1 cellular context compared by ENCODE assay signal in the genomic region with DNA sequence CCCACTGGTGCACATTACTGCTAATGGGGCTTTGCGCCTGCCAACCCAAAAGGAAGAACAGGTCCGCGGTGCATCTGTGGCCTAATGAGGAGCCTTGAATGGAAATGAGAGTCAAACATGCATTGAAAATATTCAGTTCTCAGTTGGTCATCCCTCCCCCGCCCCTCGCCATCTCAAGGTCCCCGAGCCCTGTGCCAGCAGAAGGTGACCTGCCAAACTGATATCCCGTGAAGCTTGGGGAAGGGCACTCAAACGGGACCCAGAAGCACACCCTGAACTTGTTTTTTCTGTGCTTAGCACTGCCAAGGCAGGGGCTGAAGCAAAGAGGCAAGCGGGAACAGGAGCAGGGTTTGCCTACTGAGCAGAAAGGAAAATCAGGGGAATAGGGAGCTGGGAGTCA.
TF ChIP-seq lines count a peak whose summit lies in the region.

No MANE protein-coding gene starts in this region.

TF ChIP-seq in GM23338, 12 proteins besides CTCF, POLR2A, EP300 and RAD21 (continued from another document):
- TF ChIP-seq, protein P1, sequence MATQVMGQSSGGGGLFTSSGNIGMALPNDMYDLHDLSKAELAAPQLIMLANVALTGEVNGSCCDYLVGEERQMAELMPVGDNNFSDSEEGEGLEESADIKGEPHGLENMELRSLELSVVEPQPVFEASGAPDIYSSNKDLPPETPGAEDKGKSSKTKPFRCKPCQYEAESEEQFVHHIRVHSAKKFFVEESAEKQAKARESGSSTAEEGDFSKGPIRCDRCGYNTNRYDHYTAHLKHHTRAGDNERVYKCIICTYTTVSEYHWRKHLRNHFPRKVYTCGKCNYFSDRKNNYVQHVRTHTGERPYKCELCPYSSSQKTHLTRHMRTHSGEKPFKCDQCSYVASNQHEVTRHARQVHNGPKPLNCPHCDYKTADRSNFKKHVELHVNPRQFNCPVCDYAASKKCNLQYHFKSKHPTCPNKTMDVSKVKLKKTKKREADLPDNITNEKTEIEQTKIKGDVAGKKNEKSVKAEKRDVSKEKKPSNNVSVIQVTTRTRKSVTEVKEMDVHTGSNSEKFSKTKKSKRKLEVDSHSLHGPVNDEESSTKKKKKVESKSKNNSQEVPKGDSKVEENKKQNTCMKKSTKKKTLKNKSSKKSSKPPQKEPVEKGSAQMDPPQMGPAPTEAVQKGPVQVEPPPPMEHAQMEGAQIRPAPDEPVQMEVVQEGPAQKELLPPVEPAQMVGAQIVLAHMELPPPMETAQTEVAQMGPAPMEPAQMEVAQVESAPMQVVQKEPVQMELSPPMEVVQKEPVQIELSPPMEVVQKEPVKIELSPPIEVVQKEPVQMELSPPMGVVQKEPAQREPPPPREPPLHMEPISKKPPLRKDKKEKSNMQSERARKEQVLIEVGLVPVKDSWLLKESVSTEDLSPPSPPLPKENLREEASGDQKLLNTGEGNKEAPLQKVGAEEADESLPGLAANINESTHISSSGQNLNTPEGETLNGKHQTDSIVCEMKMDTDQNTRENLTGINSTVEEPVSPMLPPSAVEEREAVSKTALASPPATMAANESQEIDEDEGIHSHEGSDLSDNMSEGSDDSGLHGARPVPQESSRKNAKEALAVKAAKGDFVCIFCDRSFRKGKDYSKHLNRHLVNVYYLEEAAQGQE (IDR thresholded peaks at IDR 0.05; ENCODE audit: unreplicated experiment), result no peak
- TF ChIP-seq ZNF114 (CRISPR knock-in tag; IDR thresholded peaks at IDR 0.05) (no peak), POLR2AphosphoS5 (IDR thresholded peaks at IDR 0.05; ENCODE audit: low read depth) (no peak), ZNF331 (CRISPR knock-in tag; IDR thresholded peaks at IDR 0.05; ENCODE audit: low read depth) (no peak), NANOG (IDR thresholded peaks at IDR 0.05; ENCODE audit: borderline replicate concordance) (no peak), STAT1 (IDR thresholded peaks at IDR 0.05; ENCODE audit: unreplicated experiment) (no peak), EZH2phosphoT487 (IDR thresholded peaks at IDR 0.05; ENCODE audit: unreplicated experiment) (no peak)
- TF ChIP-seq, protein P2, sequence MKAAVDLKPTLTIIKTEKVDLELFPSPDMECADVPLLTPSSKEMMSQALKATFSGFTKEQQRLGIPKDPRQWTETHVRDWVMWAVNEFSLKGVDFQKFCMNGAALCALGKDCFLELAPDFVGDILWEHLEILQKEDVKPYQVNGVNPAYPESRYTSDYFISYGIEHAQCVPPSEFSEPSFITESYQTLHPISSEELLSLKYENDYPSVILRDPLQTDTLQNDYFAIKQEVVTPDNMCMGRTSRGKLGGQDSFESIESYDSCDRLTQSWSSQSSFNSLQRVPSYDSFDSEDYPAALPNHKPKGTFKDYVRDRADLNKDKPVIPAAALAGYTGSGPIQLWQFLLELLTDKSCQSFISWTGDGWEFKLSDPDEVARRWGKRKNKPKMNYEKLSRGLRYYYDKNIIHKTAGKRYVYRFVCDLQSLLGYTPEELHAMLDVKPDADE (IDR thresholded peaks at IDR 0.05), result no peak
TF ChIP-seq in GM23338: peak in this region for 0.
